In genomic region chr1:95255826-95256225, GRCh38 we compare ENCODE assay signal across 4 cellular contexts.
TF ChIP-seq lines count a peak whose summit lies in the region.

No MANE protein-coding gene starts in this region.

TF ChIP-seq in HepG2, 621 proteins besides CTCF, POLR2A, EP300 and RAD21:
- TF ChIP-seq JUNB (CRISPR knock-in tag; IDR thresholded peaks at IDR 0.05; ENCODE audit: borderline replicate concordance) (no peak), SMAD3 (CRISPR knock-in tag; IDR thresholded peaks at IDR 0.05) (no peak), FOSL2 (CRISPR knock-in tag; IDR thresholded peaks at IDR 0.05) (no peak), MAFK (conservative IDR thresholded peaks at IDR 0.05 in 1 of 2, IDR thresholded peaks at IDR 0.05 in 1 of 2; ENCODE audit: low read length in 2 of 2) (peak; percentile 83 to 92), MAFF (IDR thresholded peaks at IDR 0.05; ENCODE audit: low read depth, low read length) (peak; percentile 87), ATF7 (IDR thresholded peaks at IDR 0.05) (no peak), ATF7 (CRISPR knock-in tag; IDR thresholded peaks at IDR 0.05) (no peak), ZGPAT (CRISPR knock-in tag; IDR thresholded peaks at IDR 0.05) (no peak)
- TF ChIP-seq, protein P1, sequence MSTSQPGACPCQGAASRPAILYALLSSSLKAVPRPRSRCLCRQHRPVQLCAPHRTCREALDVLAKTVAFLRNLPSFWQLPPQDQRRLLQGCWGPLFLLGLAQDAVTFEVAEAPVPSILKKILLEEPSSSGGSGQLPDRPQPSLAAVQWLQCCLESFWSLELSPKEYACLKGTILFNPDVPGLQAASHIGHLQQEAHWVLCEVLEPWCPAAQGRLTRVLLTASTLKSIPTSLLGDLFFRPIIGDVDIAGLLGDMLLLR (CRISPR knock-in tag; IDR thresholded peaks at IDR 0.05) = no peak
TF ChIP-seq in HepG2: peak in this region for 2.

TF ChIP-seq in A549, 52 proteins besides CTCF, POLR2A, EP300 and RAD21:
- no peak for TF ChIP-seq ESRRA (IDR thresholded peaks at IDR 0.05; ENCODE audit: borderline replicate concordance, low read length)
- peak; percentile 85 for TF ChIP-seq MAFK (IDR thresholded peaks at IDR 0.05; ENCODE audit: partially characterized antibody)

TF ChIP-seq in IMR-90, 13 proteins besides CTCF, POLR2A, EP300 and RAD21:
- TF ChIP-seq MAFK (IDR thresholded peaks at IDR 0.05; ENCODE audit: low read depth, low read length) (peak; percentile 82), NFE2L2 (IDR thresholded peaks at IDR 0.05; ENCODE audit: low read depth, low read length) (no peak), FOS (IDR thresholded peaks at IDR 0.05; ENCODE audit: low read depth, low read length) (no peak), RFX5 (IDR thresholded peaks at IDR 0.05; ENCODE audit: low read depth, low read length) (no peak), ELK1 (IDR thresholded peaks at IDR 0.05; ENCODE audit: borderline replicate concordance, low read depth, low read length) (no peak), CHD1 (IDR thresholded peaks at IDR 0.05; ENCODE audit: low read depth, low read length) (no peak), RCOR1 (IDR thresholded peaks at IDR 0.05; ENCODE audit: insufficient replicate concordance, low read length) (no peak), CEBPB (IDR thresholded peaks at IDR 0.05; ENCODE audit: low read depth, low read length) (no peak)

TF ChIP-seq in K562, 482 proteins besides CTCF, POLR2A, EP300 and RAD21:
- peak; percentile 60 for TF ChIP-seq MAFF (IDR thresholded peaks at IDR 0.05; ENCODE audit: low read length)
- no peak for TF ChIP-seq LEF1 (IDR thresholded peaks at IDR 0.05)
- TF ChIP-seq MAFG (tag; conservative IDR thresholded peaks at IDR 0.05) = peak; percentile 52; the same call in 1 of the 2 replicates
- peak; percentile 71 for TF ChIP-seq MAFK (IDR thresholded peaks at IDR 0.05; ENCODE audit: low read length)
- peak; percentile 84 for TF ChIP-seq ZNF316 (IDR thresholded peaks at IDR 0.05)
- TF ChIP-seq RUNX1 (IDR thresholded peaks at IDR 0.05; ENCODE audit: low read depth) = no peak
- TF ChIP-seq, protein P2, sequence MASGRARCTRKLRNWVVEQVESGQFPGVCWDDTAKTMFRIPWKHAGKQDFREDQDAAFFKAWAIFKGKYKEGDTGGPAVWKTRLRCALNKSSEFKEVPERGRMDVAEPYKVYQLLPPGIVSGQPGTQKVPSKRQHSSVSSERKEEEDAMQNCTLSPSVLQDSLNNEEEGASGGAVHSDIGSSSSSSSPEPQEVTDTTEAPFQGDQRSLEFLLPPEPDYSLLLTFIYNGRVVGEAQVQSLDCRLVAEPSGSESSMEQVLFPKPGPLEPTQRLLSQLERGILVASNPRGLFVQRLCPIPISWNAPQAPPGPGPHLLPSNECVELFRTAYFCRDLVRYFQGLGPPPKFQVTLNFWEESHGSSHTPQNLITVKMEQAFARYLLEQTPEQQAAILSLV (tag; IDR thresholded peaks at IDR 0.05) = no peak
- TF ChIP-seq C11orf30 (IDR thresholded peaks at IDR 0.05; ENCODE audit: low read depth) = peak; percentile 65
- TF ChIP-seq, protein P3, sequence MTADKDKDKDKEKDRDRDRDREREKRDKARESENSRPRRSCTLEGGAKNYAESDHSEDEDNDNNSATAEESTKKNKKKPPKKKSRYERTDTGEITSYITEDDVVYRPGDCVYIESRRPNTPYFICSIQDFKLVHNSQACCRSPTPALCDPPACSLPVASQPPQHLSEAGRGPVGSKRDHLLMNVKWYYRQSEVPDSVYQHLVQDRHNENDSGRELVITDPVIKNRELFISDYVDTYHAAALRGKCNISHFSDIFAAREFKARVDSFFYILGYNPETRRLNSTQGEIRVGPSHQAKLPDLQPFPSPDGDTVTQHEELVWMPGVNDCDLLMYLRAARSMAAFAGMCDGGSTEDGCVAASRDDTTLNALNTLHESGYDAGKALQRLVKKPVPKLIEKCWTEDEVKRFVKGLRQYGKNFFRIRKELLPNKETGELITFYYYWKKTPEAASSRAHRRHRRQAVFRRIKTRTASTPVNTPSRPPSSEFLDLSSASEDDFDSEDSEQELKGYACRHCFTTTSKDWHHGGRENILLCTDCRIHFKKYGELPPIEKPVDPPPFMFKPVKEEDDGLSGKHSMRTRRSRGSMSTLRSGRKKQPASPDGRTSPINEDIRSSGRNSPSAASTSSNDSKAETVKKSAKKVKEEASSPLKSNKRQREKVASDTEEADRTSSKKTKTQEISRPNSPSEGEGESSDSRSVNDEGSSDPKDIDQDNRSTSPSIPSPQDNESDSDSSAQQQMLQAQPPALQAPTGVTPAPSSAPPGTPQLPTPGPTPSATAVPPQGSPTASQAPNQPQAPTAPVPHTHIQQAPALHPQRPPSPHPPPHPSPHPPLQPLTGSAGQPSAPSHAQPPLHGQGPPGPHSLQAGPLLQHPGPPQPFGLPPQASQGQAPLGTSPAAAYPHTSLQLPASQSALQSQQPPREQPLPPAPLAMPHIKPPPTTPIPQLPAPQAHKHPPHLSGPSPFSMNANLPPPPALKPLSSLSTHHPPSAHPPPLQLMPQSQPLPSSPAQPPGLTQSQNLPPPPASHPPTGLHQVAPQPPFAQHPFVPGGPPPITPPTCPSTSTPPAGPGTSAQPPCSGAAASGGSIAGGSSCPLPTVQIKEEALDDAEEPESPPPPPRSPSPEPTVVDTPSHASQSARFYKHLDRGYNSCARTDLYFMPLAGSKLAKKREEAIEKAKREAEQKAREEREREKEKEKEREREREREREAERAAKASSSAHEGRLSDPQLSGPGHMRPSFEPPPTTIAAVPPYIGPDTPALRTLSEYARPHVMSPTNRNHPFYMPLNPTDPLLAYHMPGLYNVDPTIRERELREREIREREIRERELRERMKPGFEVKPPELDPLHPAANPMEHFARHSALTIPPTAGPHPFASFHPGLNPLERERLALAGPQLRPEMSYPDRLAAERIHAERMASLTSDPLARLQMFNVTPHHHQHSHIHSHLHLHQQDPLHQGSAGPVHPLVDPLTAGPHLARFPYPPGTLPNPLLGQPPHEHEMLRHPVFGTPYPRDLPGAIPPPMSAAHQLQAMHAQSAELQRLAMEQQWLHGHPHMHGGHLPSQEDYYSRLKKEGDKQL (CRISPR knock-in tag; IDR thresholded peaks at IDR 0.05; ENCODE audit: borderline replicate concordance) = no peak
